ENCODE assay signal across 14 cellular contexts in genomic region chr13:44870456-44870929, GRCh38.
DNase-seq lines count a peak whose midpoint lies in the region; ATAC-seq and TF ChIP-seq lines count a peak whose summit lies in the region.
"Had no signal": no experiment of that assay in that cellular context is flagged by ENCODE, and none has a peak within 500 bp of the region (broad histone marks: within the 10 kb centered on the region; RNA-seq: fewer than 3 reads in every experiment).

No MANE protein-coding gene starts in this region.

- ATAC-seq in stimulated activated naive CD8-positive, alpha-beta T cell treated with anti-CD3 and anti-CD28 coated beads, Interleukin-15, Interleukin-2, amounts not matched to agents 100 U/mL and 50 U/mL, for 24 hours, result no peak
- no peak for ATAC-seq in T-helper 17 cell

- TF ChIP-seq CTCF in esophagus muscularis mucosa (IDR thresholded peaks at IDR 0.05) (peak; percentile 12 to 43 (median 12)), progenitor cell of endocrine pancreas (IDR thresholded peaks at IDR 0.05; ENCODE audit: unreplicated experiment) (no peak)

- no peaks in the 10 kb centered on the region for H3K36me3 Mint-ChIP-seq in progenitor cell of endocrine pancreas (ENCODE audit: insufficient read depth)
- no peaks in the 10 kb centered on the region for H3K36me3 Mint-ChIP-seq in T-helper 17 cell (ENCODE audit: low read depth)

- H3K4me1 Mint-ChIP-seq in progenitor cell of endocrine pancreas (ENCODE audit: low read depth) (peaks cover 2% of the 10 kb centered on the region), T-helper 17 cell (peaks cover 2% of the 10 kb centered on the region)
- H3K4me1 Mint-ChIP-seq: activated B cell treated with CpG ODN at 0.5 μM for 24 hours; activated naive CD4-positive, alpha-beta T cell treated with anti-CD3 and anti-CD28 coated beads, Interleukin-2, amount 50 U/mL, for 24 hours had no signal

- H3K27ac Mint-ChIP-seq in progenitor cell of endocrine pancreas (peak overlapping the region; percentile 6), T-helper 17 cell (no peak overlapping the region)
- H3K27ac Mint-ChIP-seq: activated B cell treated with CpG ODN at 0.5 μM for 24 hours; activated naive CD4-positive, alpha-beta T cell treated with anti-CD3 and anti-CD28 coated beads, Interleukin-2, amount 50 U/mL, for 24 hours had no signal

- no peaks in the 10 kb centered on the region for H3K36me3 ChIP-seq in esophagus muscularis mucosa

- intact Hi-C loops in esophagus muscularis mucosa (cut with DNase I), result no loop called here

- H3K27ac ChIP-seq in esophagus muscularis mucosa (replicated peaks in 1 of 4), result peak overlapping the region; percentile 4 to 79 (median 58)
- H3K27ac ChIP-seq: KMS-11 had no signal

- DNase-seq in DMS153 (lab: John Stamatoyannopoulos, UW) (peak; percentile 58), NCI-H69 (lab: John Stamatoyannopoulos, UW) (peak; percentile 81), esophagus muscularis mucosa (ENCODE audit: extremely low spot score) (no peak), progenitor cell of endocrine pancreas (ENCODE audit: low spot score, unreplicated experiment) (no peak), HPDE6-E6E7 (ENCODE audit: extremely low spot score) (no peak), HK-2 (ENCODE audit: unreplicated experiment) (no peak), T-helper 17 cell (no peak)
- DNase-seq in stimulated activated naive CD8-positive, alpha-beta T cell treated with anti-CD3 and anti-CD28 coated beads, Interleukin-15, Interleukin-2, amounts not matched to agents 100 U/mL and 50 U/mL, for 24 hours, result no peak
- DNase-seq: activated B cell treated with CpG ODN at 0.5 μM for 24 hours; central memory CD4-positive, alpha-beta T cell; NCI-H187 treated with DMSO at 0.1 percent for 48 hours had no signal

- H3K27me3 Mint-ChIP-seq in progenitor cell of endocrine pancreas, result no peaks in the 10 kb centered on the region
- peaks cover 27% of the 10 kb centered on the region for H3K27me3 Mint-ChIP-seq in T-helper 17 cell

- peaks cover 12 to 41% (median 30%) of the 10 kb centered on the region in 4 donors for H3K4me1 ChIP-seq in esophagus muscularis mucosa

- no peak overlapping the region for H3K4me3 ChIP-seq in esophagus muscularis mucosa
- H3K4me3 ChIP-seq: smooth muscle cell had no signal

- TF ChIP-seq EP300 in esophagus muscularis mucosa (IDR thresholded peaks at IDR 0.05), result peak; percentile 97

- peaks cover 3% of the 10 kb centered on the region for H3K9me3 Mint-ChIP-seq in progenitor cell of endocrine pancreas (ENCODE audit: low read depth)
- H3K9me3 Mint-ChIP-seq: activated naive CD4-positive, alpha-beta T cell treated with anti-CD3 and anti-CD28 coated beads, Interleukin-2, amount 50 U/mL, for 24 hours had no signal

- H3K4me3 Mint-ChIP-seq in progenitor cell of endocrine pancreas (ENCODE audit: low read depth) (no peak overlapping the region), T-helper 17 cell (no peak overlapping the region)
- H3K4me3 Mint-ChIP-seq: activated B cell treated with CpG ODN at 0.5 μM for 24 hours; activated naive CD4-positive, alpha-beta T cell treated with anti-CD3 and anti-CD28 coated beads, Interleukin-2, amount 50 U/mL, for 24 hours had no signal

- 67% methylated on average over 6 of the region's 6 CpGs for WGBS in esophagus muscularis mucosa

- H3K27me3 ChIP-seq in esophagus muscularis mucosa, result no peaks in the 10 kb centered on the region

- no peak for TF ChIP-seq POLR2A in esophagus muscularis mucosa (IDR thresholded peaks at IDR 0.05; ENCODE audit: low read depth)

- H3K9me3 ChIP-seq in esophagus muscularis mucosa (no peaks in the 10 kb centered on the region), T-helper 17 cell (ENCODE audit: control insufficient read depth, low read length, poor library complexity, severe bottlenecking) (no peaks in the 10 kb centered on the region)

Comparison
In these comparisons a context has a peak if more than half of its experiments do, and no peak if none do; other contexts are left out.
1. DNase-seq: peak in DMS153 (single experiment) and NCI-H69 (single experiment); none in esophagus muscularis mucosa (single experiment), progenitor cell of endocrine pancreas (single experiment), HPDE6-E6E7 (single experiment), HK-2 (single experiment), stimulated activated naive CD8-positive, alpha-beta T cell treated with anti-CD3 and anti-CD28 coated beads, Interleukin-15, Interleukin-2, amounts not matched to agents 100 U/mL and 50 U/mL, for 24 hours (single experiment) and T-helper 17 cell (0 of 3).